2 cellular contexts compared by ENCODE assay signal in the genomic region with DNA sequence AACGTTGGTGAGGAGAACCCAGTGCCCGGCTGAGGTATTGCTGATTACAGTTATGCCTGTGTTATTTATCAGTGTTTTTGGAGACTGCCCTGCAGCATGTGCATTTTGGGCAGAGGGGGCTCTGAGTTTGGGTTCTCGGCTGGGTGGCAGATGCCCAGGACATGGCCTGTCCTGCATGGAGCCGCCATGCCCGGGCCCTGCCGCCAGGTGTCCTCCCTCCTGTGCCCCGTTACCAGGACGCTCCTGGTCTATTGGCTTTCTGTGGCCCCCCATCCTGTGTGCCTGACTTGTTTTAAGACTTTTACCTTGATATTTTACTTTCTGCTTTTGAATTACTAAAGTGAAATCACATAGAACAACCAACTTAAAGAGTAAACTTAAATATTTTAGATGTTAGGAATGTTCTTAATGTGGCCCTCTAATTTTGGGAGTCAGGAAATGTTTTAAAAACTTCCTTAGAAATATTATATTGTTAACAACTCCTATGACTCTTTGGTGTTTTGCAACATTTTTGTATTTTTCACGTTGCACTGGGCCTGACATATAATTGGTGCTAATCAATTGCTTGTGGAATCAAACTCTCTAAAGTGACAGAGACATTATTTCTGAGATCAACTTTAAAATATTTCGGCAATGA.
TF ChIP-seq lines count a peak whose summit lies in the region.

No MANE protein-coding gene starts in this region.

TF ChIP-seq in liver, 16 proteins besides CTCF, POLR2A, EP300 and RAD21 (continued from another document):
- TF ChIP-seq, protein P1, sequence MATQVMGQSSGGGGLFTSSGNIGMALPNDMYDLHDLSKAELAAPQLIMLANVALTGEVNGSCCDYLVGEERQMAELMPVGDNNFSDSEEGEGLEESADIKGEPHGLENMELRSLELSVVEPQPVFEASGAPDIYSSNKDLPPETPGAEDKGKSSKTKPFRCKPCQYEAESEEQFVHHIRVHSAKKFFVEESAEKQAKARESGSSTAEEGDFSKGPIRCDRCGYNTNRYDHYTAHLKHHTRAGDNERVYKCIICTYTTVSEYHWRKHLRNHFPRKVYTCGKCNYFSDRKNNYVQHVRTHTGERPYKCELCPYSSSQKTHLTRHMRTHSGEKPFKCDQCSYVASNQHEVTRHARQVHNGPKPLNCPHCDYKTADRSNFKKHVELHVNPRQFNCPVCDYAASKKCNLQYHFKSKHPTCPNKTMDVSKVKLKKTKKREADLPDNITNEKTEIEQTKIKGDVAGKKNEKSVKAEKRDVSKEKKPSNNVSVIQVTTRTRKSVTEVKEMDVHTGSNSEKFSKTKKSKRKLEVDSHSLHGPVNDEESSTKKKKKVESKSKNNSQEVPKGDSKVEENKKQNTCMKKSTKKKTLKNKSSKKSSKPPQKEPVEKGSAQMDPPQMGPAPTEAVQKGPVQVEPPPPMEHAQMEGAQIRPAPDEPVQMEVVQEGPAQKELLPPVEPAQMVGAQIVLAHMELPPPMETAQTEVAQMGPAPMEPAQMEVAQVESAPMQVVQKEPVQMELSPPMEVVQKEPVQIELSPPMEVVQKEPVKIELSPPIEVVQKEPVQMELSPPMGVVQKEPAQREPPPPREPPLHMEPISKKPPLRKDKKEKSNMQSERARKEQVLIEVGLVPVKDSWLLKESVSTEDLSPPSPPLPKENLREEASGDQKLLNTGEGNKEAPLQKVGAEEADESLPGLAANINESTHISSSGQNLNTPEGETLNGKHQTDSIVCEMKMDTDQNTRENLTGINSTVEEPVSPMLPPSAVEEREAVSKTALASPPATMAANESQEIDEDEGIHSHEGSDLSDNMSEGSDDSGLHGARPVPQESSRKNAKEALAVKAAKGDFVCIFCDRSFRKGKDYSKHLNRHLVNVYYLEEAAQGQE (IDR thresholded peaks at IDR 0.05), result no peak
- TF ChIP-seq, protein P2, sequence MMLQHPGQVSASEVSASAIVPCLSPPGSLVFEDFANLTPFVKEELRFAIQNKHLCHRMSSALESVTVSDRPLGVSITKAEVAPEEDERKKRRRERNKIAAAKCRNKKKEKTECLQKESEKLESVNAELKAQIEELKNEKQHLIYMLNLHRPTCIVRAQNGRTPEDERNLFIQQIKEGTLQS (IDR thresholded peaks at IDR 0.05), result no peak
- TF ChIP-seq FOXA2 (IDR thresholded peaks at IDR 0.05) (no peak), JUND (IDR thresholded peaks at IDR 0.05) (no peak), SP1 (IDR thresholded peaks at IDR 0.05) (no peak), HNF4A (conservative IDR thresholded peaks at IDR 0.05) (no peak), HNF4G (IDR thresholded peaks at IDR 0.05) (no peak), NR2F2 (IDR thresholded peaks at IDR 0.05) (no peak)
- TF ChIP-seq, protein P3, sequence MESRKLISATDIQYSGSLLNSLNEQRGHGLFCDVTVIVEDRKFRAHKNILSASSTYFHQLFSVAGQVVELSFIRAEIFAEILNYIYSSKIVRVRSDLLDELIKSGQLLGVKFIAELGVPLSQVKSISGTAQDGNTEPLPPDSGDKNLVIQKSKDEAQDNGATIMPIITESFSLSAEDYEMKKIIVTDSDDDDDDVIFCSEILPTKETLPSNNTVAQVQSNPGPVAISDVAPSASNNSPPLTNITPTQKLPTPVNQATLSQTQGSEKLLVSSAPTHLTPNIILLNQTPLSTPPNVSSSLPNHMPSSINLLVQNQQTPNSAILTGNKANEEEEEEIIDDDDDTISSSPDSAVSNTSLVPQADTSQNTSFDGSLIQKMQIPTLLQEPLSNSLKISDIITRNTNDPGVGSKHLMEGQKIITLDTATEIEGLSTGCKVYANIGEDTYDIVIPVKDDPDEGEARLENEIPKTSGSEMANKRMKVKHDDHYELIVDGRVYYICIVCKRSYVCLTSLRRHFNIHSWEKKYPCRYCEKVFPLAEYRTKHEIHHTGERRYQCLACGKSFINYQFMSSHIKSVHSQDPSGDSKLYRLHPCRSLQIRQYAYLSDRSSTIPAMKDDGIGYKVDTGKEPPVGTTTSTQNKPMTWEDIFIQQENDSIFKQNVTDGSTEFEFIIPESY (IDR thresholded peaks at IDR 0.05), result no peak

TF ChIP-seq in SK-N-SH, 30 proteins besides CTCF, POLR2A, EP300 and RAD21 (continued from another document):
- TF ChIP-seq, protein P3 (IDR thresholded peaks at IDR 0.05; ENCODE audit: borderline replicate concordance, low read depth), result no peak
- TF ChIP-seq RXRA (IDR thresholded peaks at IDR 0.05; ENCODE audit: borderline replicate concordance, low read depth) (no peak), GABPA (IDR thresholded peaks at IDR 0.05; ENCODE audit: low read depth) (no peak), POLR2AphosphoS5 (IDR thresholded peaks at IDR 0.05; ENCODE audit: low read depth, low read length) (no peak), RFX5 (IDR thresholded peaks at IDR 0.05; ENCODE audit: low read length) (no peak), FOXM1 (IDR thresholded peaks at IDR 0.05; ENCODE audit: low read depth) (no peak), ELF1 (IDR thresholded peaks at IDR 0.05) (no peak), JUND (IDR thresholded peaks at IDR 0.05) (no peak), MXI1 (IDR thresholded peaks at IDR 0.05; ENCODE audit: low read depth, low read length) (no peak), RCOR1 (IDR thresholded peaks at IDR 0.05; ENCODE audit: low read length) (no peak), FOSL2 (IDR thresholded peaks at IDR 0.05; ENCODE audit: borderline replicate concordance, low read depth) (no peak)
- TF ChIP-seq, protein P1 (IDR thresholded peaks at IDR 0.05; ENCODE audit: low read depth, low read length), result no peak
- TF ChIP-seq, protein P4, sequence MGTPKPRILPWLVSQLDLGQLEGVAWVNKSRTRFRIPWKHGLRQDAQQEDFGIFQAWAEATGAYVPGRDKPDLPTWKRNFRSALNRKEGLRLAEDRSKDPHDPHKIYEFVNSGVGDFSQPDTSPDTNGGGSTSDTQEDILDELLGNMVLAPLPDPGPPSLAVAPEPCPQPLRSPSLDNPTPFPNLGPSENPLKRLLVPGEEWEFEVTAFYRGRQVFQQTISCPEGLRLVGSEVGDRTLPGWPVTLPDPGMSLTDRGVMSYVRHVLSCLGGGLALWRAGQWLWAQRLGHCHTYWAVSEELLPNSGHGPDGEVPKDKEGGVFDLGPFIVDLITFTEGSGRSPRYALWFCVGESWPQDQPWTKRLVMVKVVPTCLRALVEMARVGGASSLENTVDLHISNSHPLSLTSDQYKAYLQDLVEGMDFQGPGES (IDR thresholded peaks at IDR 0.05; ENCODE audit: low read depth, low read length), result no peak
- TF ChIP-seq, protein P5, sequence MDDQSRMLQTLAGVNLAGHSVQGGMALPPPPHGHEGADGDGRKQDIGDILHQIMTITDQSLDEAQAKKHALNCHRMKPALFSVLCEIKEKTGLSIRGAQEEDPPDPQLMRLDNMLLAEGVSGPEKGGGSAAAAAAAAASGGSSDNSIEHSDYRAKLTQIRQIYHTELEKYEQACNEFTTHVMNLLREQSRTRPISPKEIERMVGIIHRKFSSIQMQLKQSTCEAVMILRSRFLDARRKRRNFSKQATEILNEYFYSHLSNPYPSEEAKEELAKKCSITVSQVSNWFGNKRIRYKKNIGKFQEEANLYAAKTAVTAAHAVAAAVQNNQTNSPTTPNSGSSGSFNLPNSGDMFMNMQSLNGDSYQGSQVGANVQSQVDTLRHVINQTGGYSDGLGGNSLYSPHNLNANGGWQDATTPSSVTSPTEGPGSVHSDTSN (IDR thresholded peaks at IDR 0.05), result no peak
